Comparison of ENCODE assay signal across 8 cellular contexts in the genomic region with DNA sequence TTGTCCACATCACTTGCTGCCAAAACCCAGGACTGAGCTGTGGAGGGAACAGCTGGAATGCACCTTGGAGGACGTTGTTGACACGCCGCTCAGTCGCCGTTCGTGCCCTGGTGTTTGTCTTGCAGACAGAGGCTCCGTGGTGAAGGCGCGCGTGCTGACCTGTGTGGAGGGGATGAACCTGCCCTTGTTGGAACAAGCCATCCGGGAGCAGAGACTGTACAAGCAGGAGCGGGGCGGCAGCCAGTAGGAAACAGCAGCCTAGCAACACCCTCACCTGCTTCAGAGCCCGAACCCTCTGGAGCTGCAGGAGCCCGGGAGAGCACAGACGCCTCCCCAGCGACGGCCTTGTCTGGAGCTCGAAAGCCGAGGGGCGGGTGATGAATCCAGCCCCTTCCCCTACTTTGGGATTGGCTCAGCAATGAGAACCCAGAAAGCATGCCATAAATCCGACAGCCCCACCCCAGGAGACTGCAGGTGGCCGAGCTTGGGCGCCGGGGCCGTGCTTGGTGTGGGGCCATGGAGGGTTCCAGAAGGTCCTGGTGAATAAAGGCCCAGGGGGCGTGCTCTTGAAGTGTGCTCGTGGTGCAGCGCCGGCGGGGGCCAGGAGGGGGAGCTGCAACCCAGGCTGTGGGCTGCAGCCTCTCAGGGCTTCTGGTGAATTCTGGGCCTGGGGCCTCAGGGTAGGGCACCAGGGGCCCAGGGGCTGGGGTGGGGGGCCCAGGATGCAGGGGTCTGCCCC. TPM values are rescaled to one million over a fixed set of nuclear protein-coding genes. Genes with fewer than 3 reads are reported as not detected.
A peak's percentile ranks its signal among the peaks of the same experiment; 100 is the strongest.
DNase-seq lines count a peak whose midpoint lies in the region; ATAC-seq, FAIRE-seq and TF ChIP-seq lines count a peak whose summit lies in the region.

No MANE protein-coding gene starts in this region.

- no TSS peak for BruUV-seq in Panc1 (replicated peaks; lab: Mats Ljungman, UMichigan)

- no peaks in the 10 kb centered on the region for H3K36me3 ChIP-seq in Panc1 (ENCODE audit: control insufficient read depth, insufficient read depth, low read length)
- peaks cover 0 to 27% (median 0%) of the 10 kb centered on the region in 9 donors for H3K36me3 ChIP-seq in heart left ventricle

- peak; percentile 97 for TF ChIP-seq CTCF in 22Rv1 (IDR thresholded peaks at IDR 0.05)
- TF ChIP-seq CTCF in Panc1 (IDR thresholded peaks at IDR 0.05) = peak; percentile 98
- TF ChIP-seq CTCF in heart left ventricle (IDR thresholded peaks at IDR 0.05) = peak; percentile 34 to 67 (median 51)

- 75 to 81% (median 78%) methylated on average over 26 to 31 of the region's 31 CpGs for WGBS in heart left ventricle, 4 donors

- H3K4me3 ChIP-seq in Panc1 (ENCODE audit: low read depth in 2 of 2, low read length in 2 of 2) = no peak overlapping the region
- no peak overlapping the region for H3K4me3 ChIP-seq in heart left ventricle

- CTCF ChIA-PET in Panc1 (lab: Charles Lee) = interaction anchor here (0.7 to 1.6 kb wide), 5 partner anchors 10 to 182 kb away, joined by 3 to 8 read pairs (median 3); a partner anchor contains a TSS

- peak; percentile 85 for DNase-seq in GM12892 (ENCODE audit: insufficient read length)
- no peak for DNase-seq in Panc1 (ENCODE audit: low read depth, low spot score)
- peak; percentile 58 for DNase-seq in activated gamma-delta T cell treated with Interleukin-2 at 50 U/mL for 16 hours
- DNase-seq in heart left ventricle = peak in 2 of 5 donors; percentile 30 to 71
- DNase-seq in stimulated activated CD4-positive, alpha-beta T cell treated with anti-CD3 and anti-CD28 coated beads, Interleukin-12 subunit alpha, Interleukin-12 subunit beta, amount 100 ng/mL, for 48 hours (ENCODE audit: low read depth in 2 of 3, low spot score in 1 of 3) = peak; percentile 36 to 73 (median 52)

- FAIRE-seq in GM12892 (lab: Jason Lieb, UNC) = no peak

- no peak for TF ChIP-seq POLR2A in GM12892 (IDR thresholded peaks at IDR 0.05; ENCODE audit: low read depth, low read length)
- no peak for TF ChIP-seq POLR2A in heart left ventricle (IDR thresholded peaks at IDR 0.05)

- H3K27ac ChIP-seq in 22Rv1 (0 out of 2 replicates have a peak overlapping the region, but pooled peaks have one; percentile 13), Panc1 (ENCODE audit: low read length) (no peak overlapping the region), heart left ventricle (no peak overlapping the region)

- ATAC-seq in Panc1 (peak; percentile 61), heart left ventricle (peak in 2 of 4 donors; percentile 31 to 45), HG03439 (IDR thresholded peaks at IDR 0.05; ENCODE audit: unreplicated experiment) (no peak), GM21786 (IDR thresholded peaks at IDR 0.05; ENCODE audit: unreplicated experiment) (no peak)

- H3K4me1 ChIP-seq in Panc1 (ENCODE audit: control insufficient read depth, insufficient read depth, low read length) (peaks cover 11% of the 10 kb centered on the region), heart left ventricle (peaks cover 0 to 21% (median 2%) of the 10 kb centered on the region in 12 donors)

- POLR2A ChIA-PET in Panc1 (lab: Charles Lee) = interaction anchor here (1.2 kb wide), 1 partner anchor 20 kb away, joined by 3 read pairs; no protein-coding TSS in a partner anchor

- in situ Hi-C loops in Panc1 (cut with HindIII; ENCODE audit: low pct_unique_long_range_greater_than_20kb, low sequenced_read_pairs) = no loop called here

- H3K9me3 ChIP-seq in Panc1 (ENCODE audit: control insufficient read depth, insufficient read depth, low read depth, low read length) (no peaks in the 10 kb centered on the region), heart left ventricle (no peaks in the 10 kb centered on the region)

- H3K27me3 ChIP-seq in Panc1 (ENCODE audit: control insufficient read depth, insufficient read depth, low read length) (no peaks in the 10 kb centered on the region), heart left ventricle (no peaks in the 10 kb centered on the region)

- intact Hi-C loops in Panc1 (cut with micrococcal nuclease; ENCODE audit: unreplicated experiment) (loop anchor here (5.0 kb wide), 1 partner anchor 93 kb away; no protein-coding TSS in a partner anchor), heart left ventricle (cut with DNase I) (no loop called here)

RNA-seq across cellular contexts. Expression of a gene that starts 0.5 kb away (rescaled TPM):
- polyA plus RNA-seq in GM12892 (2012; ENCODE audit: missing spikeins) = 4.9 TPM
- total RNA-seq in Panc1 (2021; ENCODE audit: unreplicated experiment) (11.9 TPM), heart left ventricle (1 to 10 TPM in 6 of 9 donors, under 1 TPM in 1, not detected in 2; 0.46 to 3.1 (median 1.5) TPM)
- polyA plus RNA-seq in Panc1 (2012; ENCODE audit: insufficient read length) = 7.0 TPM
- polyA plus RNA-seq in heart left ventricle = 1 to 10 TPM; 1.6 to 3.6 TPM

RNA-seq across cellular contexts. Expression of a gene that starts 21.1 kb away (rescaled TPM):
- 18.1 TPM for polyA plus RNA-seq in GM12892 (2012; ENCODE audit: missing spikeins)
- total RNA-seq in Panc1 (2021; ENCODE audit: unreplicated experiment) = 41.3 TPM
- polyA plus RNA-seq in Panc1 (2012; ENCODE audit: insufficient read length) = 57.2 TPM
- 10 to 100 TPM in 3 of 9 donors, 1 to 10 TPM in 6; 3.3 to 15.6 (median 8.6) TPM for total RNA-seq in heart left ventricle
- polyA plus RNA-seq in heart left ventricle = 10 to 100 TPM; 17.8 to 22.1 TPM

RNA-seq across cellular contexts. Expression of a gene that starts 21.2 kb away (rescaled TPM):
- polyA plus RNA-seq in GM12892 (2012; ENCODE audit: missing spikeins) = 13.1 TPM
- total RNA-seq in Panc1 (2021; ENCODE audit: unreplicated experiment) = 53.5 TPM
- 26.8 TPM for polyA plus RNA-seq in Panc1 (2012; ENCODE audit: insufficient read length)
- total RNA-seq in heart left ventricle = 100 to 1,000 TPM in 2 of 9 donors, 10 to 100 TPM in 7; 65.5 to 117 (median 84.8) TPM
- 10 to 100 TPM; 19.5 to 28.7 TPM for polyA plus RNA-seq in heart left ventricle

RNA-seq across cellular contexts. Expression of a gene that starts 26.9 kb away (rescaled TPM):
- not detected for polyA plus RNA-seq in GM12892 (2012; ENCODE audit: missing spikeins)
- total RNA-seq in Panc1 (2021; ENCODE audit: unreplicated experiment) (36.4 TPM), heart left ventricle (1 to 10 TPM in 1 of 9 donors, under 1 TPM in 5, not detected in 3; 0.04 to 2.0 (median 0.09) TPM)
- polyA plus RNA-seq in Panc1 (2012; ENCODE audit: insufficient read length) = 44.9 TPM
- under 1 TPM; 0.03 to 0.04 TPM for polyA plus RNA-seq in heart left ventricle

RNA-seq across cellular contexts. Expression of a gene that starts 59.3 kb away (rescaled TPM):
- polyA plus RNA-seq in GM12892 (2012; ENCODE audit: missing spikeins) = 7.4 TPM
- 32.5 TPM for total RNA-seq in Panc1 (2021; ENCODE audit: unreplicated experiment)
- 27.7 TPM for polyA plus RNA-seq in Panc1 (2012; ENCODE audit: insufficient read length)
- total RNA-seq in heart left ventricle = 1 to 10 TPM; 1.5 to 5.4 (median 2.9) TPM
- 1 to 10 TPM; 2.0 to 3.9 TPM for polyA plus RNA-seq in heart left ventricle
